10 cellular contexts compared by ENCODE assay signal in the genomic region with DNA sequence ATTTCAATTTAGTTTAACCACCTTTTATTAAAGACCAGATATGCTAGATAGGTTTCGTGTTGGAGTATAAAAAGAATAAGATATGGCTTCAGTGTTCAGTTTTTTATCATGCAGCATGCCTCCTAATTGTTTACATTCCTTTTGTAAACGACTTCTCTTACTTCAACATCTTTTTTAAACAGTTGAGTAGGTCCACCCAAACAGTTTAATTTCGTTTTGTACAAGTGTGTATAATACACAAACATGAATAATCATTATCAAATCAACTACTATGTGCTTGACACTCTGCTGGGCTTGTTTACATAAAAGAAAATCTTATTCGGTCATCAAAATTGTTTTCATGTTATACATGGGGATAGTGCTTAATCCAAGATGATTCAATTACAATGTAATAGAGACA.
"Had no signal": no experiment of that assay in that cellular context is flagged by ENCODE, and none has a peak within 500 bp of the region (broad histone marks: within the 10 kb centered on the region; RNA-seq: fewer than 3 reads in every experiment).

No MANE protein-coding gene starts in this region.

- H3K9ac ChIP-seq: GM23248 had no signal

- H3K36me3 ChIP-seq: HAP-1 had no signal

- ATAC-seq: HCT116, HepG2, K562 had no signal

- H2AFZ ChIP-seq: GM23248 had no signal

- DNase-seq: GM23248, GOT3, H7, HFFc6, KG1 had no signal

- H3K9me3 ChIP-seq: HAP-1 had no signal

- H3K27ac ChIP-seq: GM23248, HL-60 had no signal

- H3K4me3 ChIP-seq: GM23248, HAP-1, K562 had no signal

- H3K4me1 ChIP-seq: HAP-1 had no signal

- FAIRE-seq: HepG2, K562 had no signal
